In the genomic region with DNA sequence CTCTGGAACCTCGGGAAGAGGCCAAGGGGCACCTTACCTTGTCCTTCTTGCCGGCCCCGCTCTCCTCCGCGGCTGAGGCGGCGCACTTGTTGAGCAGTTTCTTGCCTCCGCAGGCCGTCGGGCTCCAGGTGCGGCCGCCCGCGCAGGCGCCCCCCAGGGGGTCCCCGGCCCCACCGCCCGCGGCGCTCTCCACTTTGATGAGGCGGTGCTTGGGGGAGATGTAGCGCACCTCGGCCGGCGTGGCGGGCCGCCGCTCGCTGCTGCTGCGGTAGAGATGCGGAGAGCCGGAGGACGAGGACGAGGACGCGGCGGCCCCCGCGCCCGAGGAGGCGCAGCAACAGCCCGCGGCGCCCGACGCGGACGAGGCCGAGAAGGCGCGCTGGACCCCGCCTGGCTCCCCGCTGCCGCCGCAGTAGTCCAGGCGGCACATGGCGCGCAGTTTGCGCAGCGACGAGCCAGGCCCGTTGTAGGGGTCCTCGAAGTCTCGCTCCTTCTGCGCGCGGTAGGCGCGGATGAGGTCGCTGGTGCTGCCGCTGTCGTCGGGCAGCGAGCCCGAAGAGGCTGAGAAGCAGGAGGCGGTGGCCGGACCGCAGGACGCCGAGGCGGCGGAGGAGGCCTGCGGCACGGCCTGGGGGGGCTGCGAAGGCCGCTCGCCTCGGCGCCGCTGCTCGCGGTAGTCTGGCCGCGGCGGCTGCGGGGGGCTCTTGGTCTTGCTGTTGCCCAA, we compare ENCODE assay signal across 8 cellular contexts. TPM values are rescaled to one million over a fixed set of nuclear protein-coding genes. Genes with fewer than 3 reads are reported as not detected.
A peak's percentile ranks its signal among the peaks of the same experiment; 100 is the strongest.
DNase-seq lines count a peak whose midpoint lies in the region; ATAC-seq, FAIRE-seq and TF ChIP-seq lines count a peak whose summit lies in the region.

No MANE protein-coding gene starts in this region.

- no peak for TF ChIP-seq RAD21 in A549 (conservative IDR thresholded peaks at IDR 0.05 in 1 of 2, IDR thresholded peaks at IDR 0.05 in 1 of 2)

- H2BK15ac ChIP-seq in H9 (ENCODE audit: low read depth, low read length) = no peak overlapping the region

- no peak for ATAC-seq in A549
- no peak for ATAC-seq in sciatic nerve
- no peak for ATAC-seq in GM18873 (IDR thresholded peaks at IDR 0.05; ENCODE audit: low FRiP score, unreplicated experiment)

- TF ChIP-seq POLR2A in A549 (IDR thresholded peaks at IDR 0.05; ENCODE audit: low read length) = no peak

- H3K4me2 ChIP-seq in A549 (peak overlapping the region; percentile 97), H9 (ENCODE audit: insufficient read depth, insufficient read length, low read length) (peak overlapping the region; percentile 94)

- POLR2A ChIA-PET in A549 (lab: Yijun Ruan, JAX) = interaction anchor here (0.6 to 1.7 kb wide), 7 partner anchors 8 to 59 kb away, joined by 3 to 19 read pairs (median 3); no protein-coding TSS in a partner anchor
- POLR2A ChIA-PET in HEK293T (lab: Yijun Ruan, JAX) = interaction anchor here (0.8 kb wide), 2 partner anchors 23 to 51 kb away, joined by 3 read pairs; no protein-coding TSS in a partner anchor

- no peak overlapping the region for H3K9ac ChIP-seq in H9 (ENCODE audit: extremely low read depth, insufficient read length, low read length)

- H4K20me1 ChIP-seq in H9 (ENCODE audit: control insufficient read depth, insufficient read depth, insufficient read length) = peaks cover 2% of the 10 kb centered on the region

- CTCF ChIA-PET in A549 (lab: Yijun Ruan, JAX) = interaction anchor here (0.7 to 5.0 kb wide), 40 partner anchors 11 to 295 kb away, joined by 3 to 31 read pairs (median 4); no protein-coding TSS in a partner anchor
- CTCF ChIA-PET in HEK293T (lab: Yijun Ruan, JAX) = no interaction called here

- 0 out of 2 replicates have a peak, but pooled peaks cover 2% of the 10 kb centered on the region for H3K79me2 ChIP-seq in H9 (ENCODE audit: insufficient read depth, low read length)

- no peak for FAIRE-seq in A549 (lab: Jason Lieb, UNC)

- peaks cover 2% of the 10 kb centered on the region for H3K79me1 ChIP-seq in H9 (ENCODE audit: insufficient read depth, low read depth, low read length, poor library complexity, severe bottlenecking)

- H3K4me3 ChIP-seq in A549 (peak overlapping the region; percentile 93), foreskin fibroblast (ENCODE audit: low read depth in 1 of 2, low read length in 2 of 2) (peak overlapping the region; percentile 81 to 97)

- no peak overlapping the region for H3K4ac ChIP-seq in H9 (ENCODE audit: low read depth, low read length)

- no peak overlapping the region for H3K27ac Mint-ChIP-seq in H9
- H3K27ac Mint-ChIP-seq in activated T-cell treated with anti-CD3 and anti-CD28 coated beads, Interleukin-2, amount 50 U/mL, for 24 hours = no peak overlapping the region

- no peak overlapping the region for H3T11ph ChIP-seq in H9 (ENCODE audit: low read length)

- H3K4me3 Mint-ChIP-seq in H9 = peak overlapping the region; percentile 74 to 87
- peak overlapping the region; percentile 77 for H3K4me3 Mint-ChIP-seq in activated T-cell treated with anti-CD3 and anti-CD28 coated beads, Interleukin-2, amount 50 U/mL, for 24 hours

- H3K14ac ChIP-seq in H9 (ENCODE audit: insufficient read depth, low read length) = no peak overlapping the region; the same call in 1 of the 2 replicates

- no peak for TF ChIP-seq CTCF in A549 (IDR thresholded peaks at IDR 0.05)
- TF ChIP-seq CTCF in H9 (conservative IDR thresholded peaks at IDR 0.05) = no peak
- TF ChIP-seq CTCF in foreskin fibroblast (IDR thresholded peaks at IDR 0.05; ENCODE audit: low read depth, low read length) = no peak

- no peak overlapping the region for H2BK12ac ChIP-seq in H9 (ENCODE audit: insufficient read length, low read depth, low read length)

- H3K4me1 ChIP-seq in A549 (peaks cover 46% of the 10 kb centered on the region), H9 (ENCODE audit: insufficient read depth, low read length) (no peaks in the 10 kb centered on the region; the same call in 1 of the 2 replicates)

- intact Hi-C loops in sciatic nerve (cut with DNase I) = loop anchor here (10.0 kb wide), 1 partner anchor 153 kb away; no protein-coding TSS in a partner anchor

- H4K8ac ChIP-seq in H9 (replicated peaks; ENCODE audit: insufficient read length, low read depth, low read length) = no peak overlapping the region

- H3K9me3 ChIP-seq in A549 (no peaks in the 10 kb centered on the region), H9 (ENCODE audit: control insufficient read depth, low read depth, low read length) (no peaks in the 10 kb centered on the region)

- no peak overlapping the region for H2BK5ac ChIP-seq in H9 (ENCODE audit: insufficient read length, low read length)

- H4K91ac ChIP-seq in H9 (ENCODE audit: insufficient read length, low read depth, low read length) = no peak overlapping the region

- H2BK20ac ChIP-seq in H9 (ENCODE audit: low read depth, low read length, poor library complexity, severe bottlenecking) = no peak overlapping the region

- H3K4me1 Mint-ChIP-seq in H9 = peaks cover 42 to 45% of the 10 kb centered on the region in 2 experiments
- peaks cover 31% of the 10 kb centered on the region for H3K4me1 Mint-ChIP-seq in activated T-cell treated with anti-CD3 and anti-CD28 coated beads, Interleukin-2, amount 50 U/mL, for 24 hours (ENCODE audit: low read depth)

- peaks cover 30% of the 10 kb centered on the region for H3K27me3 Mint-ChIP-seq in H9 (ENCODE audit: low read depth)
- H3K27me3 Mint-ChIP-seq in activated T-cell treated with anti-CD3 and anti-CD28 coated beads, Interleukin-2, amount 50 U/mL, for 24 hours = peaks cover 14% of the 10 kb centered on the region

- H3K23ac ChIP-seq in H9 (ENCODE audit: insufficient read length, low read depth, low read length) = no peak overlapping the region

- H3K27ac ChIP-seq in A549 (peak overlapping the region; percentile 95 to 100), H9 (ENCODE audit: insufficient read length, low read depth, low read length) (no peak overlapping the region)

- DNase-seq in A549 (ENCODE audit: low read depth in 1 of 2, low spot score in 1 of 2) = no peak
- no peak for DNase-seq in H9
- DNase-seq in activated T-cell treated with anti-CD3 and anti-CD28 coated beads, Interleukin-2, amount 50 U/mL, for 24 hours = peak; percentile 54
- peak in 1 of 2 donors; percentile 51 for DNase-seq in foreskin fibroblast
- peak; percentile 64 for DNase-seq in sciatic nerve (ENCODE audit: low spot score)
- no peak for DNase-seq in HEK293T (ENCODE audit: extremely low spot score)
- no peak for DNase-seq in NOMO-1 treated with DMSO at 0.1 percent for 48 hours (lab: John Stamatoyannopoulos, UW; ENCODE audit: unreplicated experiment)

- H4K5ac ChIP-seq in H9 (ENCODE audit: insufficient read length, low read depth, low read length) = no peak overlapping the region

- H3K27me3 ChIP-seq in H9 (ENCODE audit: insufficient read depth, low read length) = no peaks in the 10 kb centered on the region; the same call in 1 of the 2 replicates

- peaks cover 0 to 7% (median 0%) of the 10 kb centered on the region in 3 experiments; a peak in 4 of 7 replicates for H3K36me3 Mint-ChIP-seq in H9 (ENCODE audit: insufficient read depth in 1 of 3, low read depth in 3 of 3)
- H3K36me3 Mint-ChIP-seq in activated T-cell treated with anti-CD3 and anti-CD28 coated beads, Interleukin-2, amount 50 U/mL, for 24 hours (ENCODE audit: low read depth) = no peaks in the 10 kb centered on the region

- H3K18ac ChIP-seq in H9 (ENCODE audit: insufficient read length, low read depth, low read length) = no peak overlapping the region

- no peak for TF ChIP-seq EP300 in A549 (IDR thresholded peaks at IDR 0.05)

- H2AK5ac ChIP-seq in H9 (ENCODE audit: insufficient read length, low read length) = no peak overlapping the region

- no peaks in the 10 kb centered on the region; a peak in 1 of 5 replicates for H3K9me3 Mint-ChIP-seq in H9
- H3K9me3 Mint-ChIP-seq in activated T-cell treated with anti-CD3 and anti-CD28 coated beads, Interleukin-2, amount 50 U/mL, for 24 hours = no peaks in the 10 kb centered on the region

- no peak overlapping the region for H3K56ac ChIP-seq in H9 (ENCODE audit: insufficient read length, low read depth, low read length)

- peaks cover 21% of the 10 kb centered on the region for H3K23me2 ChIP-seq in H9 (ENCODE audit: insufficient read length, low read depth, low read length, poor library complexity, severe bottlenecking)

- H2AFZ ChIP-seq in H9 (ENCODE audit: low read length) = no peak overlapping the region

- no CpG with 5 or more reads among the region's 96 CpGs for WGBS in A549 (ENCODE audit: missing lambda C conversion rate)
- WGBS in H9 (ENCODE audit: extremely low coverage, insufficient read length, low lambda C conversion rate) = no CpG with 5 or more reads among the region's 96 CpGs

- H2BK120ac ChIP-seq in H9 (ENCODE audit: low read depth, low read length, poor library complexity, severe bottlenecking) = no peak overlapping the region

TF ChIP-seq in A549, 52 proteins besides CTCF, POLR2A, EP300 and RAD21 (continues in another document):
- TF ChIP-seq SREBF2 (IDR thresholded peaks at IDR 0.05) (no peak), ZFP36 (IDR thresholded peaks at IDR 0.05; ENCODE audit: borderline replicate concordance, partially characterized antibody) (no peak), HOXB13 (CRISPR knock-in tag; IDR thresholded peaks at IDR 0.05; ENCODE audit: low read depth) (no peak), JUNB (IDR thresholded peaks at IDR 0.05) (no peak), NR3C1 (IDR thresholded peaks at IDR 0.05) (no peak), NPAS2 (CRISPR knock-in tag; IDR thresholded peaks at IDR 0.05; ENCODE audit: borderline replicate concordance) (no peak), GATA3 (IDR thresholded peaks at IDR 0.05; ENCODE audit: borderline replicate concordance) (no peak)

TF ChIP-seq in HEK293T, 16 proteins besides CTCF, POLR2A, EP300 and RAD21 (continues in another document):
- no peak for TF ChIP-seq CTBP1 (IDR thresholded peaks at IDR 0.05; ENCODE audit: borderline replicate concordance)
- no peak for TF ChIP-seq SP1 (IDR thresholded peaks at IDR 0.05)
- TF ChIP-seq, protein P1, sequence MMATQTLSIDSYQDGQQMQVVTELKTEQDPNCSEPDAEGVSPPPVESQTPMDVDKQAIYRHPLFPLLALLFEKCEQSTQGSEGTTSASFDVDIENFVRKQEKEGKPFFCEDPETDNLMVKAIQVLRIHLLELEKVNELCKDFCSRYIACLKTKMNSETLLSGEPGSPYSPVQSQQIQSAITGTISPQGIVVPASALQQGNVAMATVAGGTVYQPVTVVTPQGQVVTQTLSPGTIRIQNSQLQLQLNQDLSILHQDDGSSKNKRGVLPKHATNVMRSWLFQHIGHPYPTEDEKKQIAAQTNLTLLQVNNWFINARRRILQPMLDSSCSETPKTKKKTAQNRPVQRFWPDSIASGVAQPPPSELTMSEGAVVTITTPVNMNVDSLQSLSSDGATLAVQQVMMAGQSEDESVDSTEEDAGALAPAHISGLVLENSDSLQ (IDR thresholded peaks at IDR 0.05) = no peak
- TF ChIP-seq NFRKB (IDR thresholded peaks at IDR 0.05) = no peak
- TF ChIP-seq FOXK2 (IDR thresholded peaks at IDR 0.05) = no peak
- no peak for TF ChIP-seq ELF4 (IDR thresholded peaks at IDR 0.05)

RNA-seq across cellular contexts. Expression of gene SHB, which starts 1.0 kb away (rescaled TPM):
- polyA plus RNA-seq in A549 (2011; rRNA removed) = 15.4 and 16.4 TPM in 2 replicates
- 20.9 and 25.8 TPM in 2 replicates for polyA plus RNA-seq in A549 (2012; cell fraction: cytosol; rRNA removed)
- polyA plus RNA-seq in A549 (2012; cell fraction: nucleus; rRNA removed) = 18.9 and 20.7 TPM in 2 replicates
- polyA plus RNA-seq in A549 (2017; fragmentation: RNase III; extraction: RNeasy Plus Mini Kit Qiagen cat#74134 plus additional on column Dnase treatment) = 21.6 to 22.4 TPM (median 22.0 TPM) in 3 replicates
- polyA minus RNA-seq in A549 (2011; rRNA and poly(A)+ RNA removed) = 23.8 and 23.9 TPM in 2 replicates
- 13.8 and 14.6 TPM in 2 replicates for total RNA-seq in H9 (2021)
- total RNA-seq in sciatic nerve = 15.9 TPM

Comparison
In these comparisons a context has a peak if more than half of its experiments do, and no peak if none do; other contexts are left out.
1. DNase-seq: peak in activated T-cell treated with anti-CD3 and anti-CD28 coated beads, Interleukin-2, amount 50 U/mL, for 24 hours (single experiment) and sciatic nerve (single experiment); none in A549 (0 of 2), H9 (single experiment), HEK293T (single experiment) and NOMO-1 treated with DMSO at 0.1 percent for 48 hours (single experiment).